ENCODE assay signal across 16 cellular contexts in genomic region chrX:794311-794710, GRCh38.
DNase-seq lines count a peak whose midpoint lies in the region; ATAC-seq and TF ChIP-seq lines count a peak whose summit lies in the region.
"Had no signal": no experiment of that assay in that cellular context is flagged by ENCODE, and none has a peak within 500 bp of the region (broad histone marks: within the 10 kb centered on the region; RNA-seq: fewer than 3 reads in every experiment).

No MANE protein-coding gene starts in this region.

- H3K36me3 Mint-ChIP-seq in activated CD4-positive, alpha-beta T cell treated with anti-CD3 and anti-CD28 coated beads, Interleukin-2, amount 10 ng/mL, durations not matched to agents 24 days and 14 days (ENCODE audit: low read depth): no peaks in the 10 kb centered on the region
- H3K36me3 Mint-ChIP-seq in osteocyte (ENCODE audit: unreplicated experiment): no peaks in the 10 kb centered on the region

- H3K27me3 ChIP-seq in vagina: no peaks in the 10 kb centered on the region

- intact Hi-C loops in activated CD4-positive, alpha-beta T cell treated with anti-CD3 and anti-CD28 coated beads, Interleukin-2, amount 10 ng/mL, durations not matched to agents 24 days and 14 days (cut with micrococcal nuclease): no loop called here
- intact Hi-C loops in vagina (cut with DNase I): no loop called here

- H3K4me1 ChIP-seq in vagina: no peaks in the 10 kb centered on the region
- H3K4me1 ChIP-seq: A549, Caco-2, HAP-1 had no signal

- H3K9me3 Mint-ChIP-seq in activated CD4-positive, alpha-beta T cell treated with anti-CD3 and anti-CD28 coated beads, Interleukin-2, amount 10 ng/mL, durations not matched to agents 24 days and 14 days: no peaks in the 10 kb centered on the region
- H3K9me3 Mint-ChIP-seq in osteocyte (ENCODE audit: unreplicated experiment): no peaks in the 10 kb centered on the region
- H3K9me3 Mint-ChIP-seq: CD4-positive, alpha-beta T cell had no signal

- TF ChIP-seq CTCF in osteocyte (IDR thresholded peaks at IDR 0.05): no peak
- no peak for TF ChIP-seq CTCF in vagina (IDR thresholded peaks at IDR 0.05)

- no peaks in the 10 kb centered on the region for H3K4me1 Mint-ChIP-seq in activated CD4-positive, alpha-beta T cell treated with anti-CD3 and anti-CD28 coated beads, Interleukin-2, amount 10 ng/mL, durations not matched to agents 24 days and 14 days
- no peaks in the 10 kb centered on the region for H3K4me1 Mint-ChIP-seq in osteocyte (ENCODE audit: unreplicated experiment)

- peak; percentile 40 for DNase-seq in activated CD4-positive, alpha-beta T cell treated with anti-CD3 and anti-CD28 coated beads, Interleukin-2, amount 10 ng/mL, durations not matched to agents 24 days and 14 days
- DNase-seq in activated CD4-positive, alpha-beta T cell treated with anti-CD3 and anti-CD28 coated beads for 1 hour: no peak
- DNase-seq in left lobe of liver (ENCODE audit: low spot score) (peak; percentile 15), osteocyte (ENCODE audit: extremely low spot score, unreplicated experiment) (peak; percentile 79), vagina (ENCODE audit: extremely low spot score in 2 of 2) (peak; percentile 60 to 64), iPS-NIHi7 (ENCODE audit: extremely low spot score) (no peak), erythroblast (lab: John Stamatoyannopoulos, UW) (no peak)
- DNase-seq: AML-193; Caco-2; CD4-positive, alpha-beta T cell had no signal

- H3K27ac ChIP-seq in vagina: no peak overlapping the region
- H3K27ac ChIP-seq: 22Rv1, A549, C4-2B, HL-60 had no signal

- H3K4me3 Mint-ChIP-seq in activated CD4-positive, alpha-beta T cell treated with anti-CD3 and anti-CD28 coated beads, Interleukin-2, amount 10 ng/mL, durations not matched to agents 24 days and 14 days: no peak overlapping the region
- no peak overlapping the region for H3K4me3 Mint-ChIP-seq in osteocyte (ENCODE audit: unreplicated experiment)
- H3K4me3 Mint-ChIP-seq: CD4-positive, alpha-beta T cell had no signal

- TF ChIP-seq POLR2A in vagina (IDR thresholded peaks at IDR 0.05): no peak
- TF ChIP-seq POLR2A in erythroblast (IDR thresholded peaks at IDR 0.05; ENCODE audit: low read length): no peak

- peaks cover 15% of the 10 kb centered on the region for H3K27me3 Mint-ChIP-seq in activated CD4-positive, alpha-beta T cell treated with anti-CD3 and anti-CD28 coated beads, Interleukin-2, amount 10 ng/mL, durations not matched to agents 24 days and 14 days
- H3K27me3 Mint-ChIP-seq in osteocyte (ENCODE audit: unreplicated experiment): peaks cover 13% of the 10 kb centered on the region

- H3K4me3 ChIP-seq in vagina: no peak overlapping the region
- H3K4me3 ChIP-seq: A549, HAP-1 had no signal

- H3K36me3 ChIP-seq in vagina: no peaks in the 10 kb centered on the region
- H3K36me3 ChIP-seq: HAP-1 had no signal

- ATAC-seq in left lobe of liver (no peak), HG02759 (IDR thresholded peaks at IDR 0.05; ENCODE audit: unreplicated experiment) (no peak)
- ATAC-seq: A549 had no signal

- H3K27ac Mint-ChIP-seq in activated CD4-positive, alpha-beta T cell treated with anti-CD3 and anti-CD28 coated beads, Interleukin-2, amount 10 ng/mL, durations not matched to agents 24 days and 14 days: no peak overlapping the region
- H3K27ac Mint-ChIP-seq in osteocyte (ENCODE audit: unreplicated experiment): no peak overlapping the region
- H3K27ac Mint-ChIP-seq: CD4-positive, alpha-beta T cell had no signal

- no peaks in the 10 kb centered on the region for H3K9me3 ChIP-seq in vagina
- H3K9me3 ChIP-seq: A549, Caco-2, HAP-1 had no signal

Comparison
In these comparisons a context has a peak if more than half of its experiments do, and no peak if none do; other contexts are left out.
1. DNase-seq: peak in activated CD4-positive, alpha-beta T cell treated with anti-CD3 and anti-CD28 coated beads, Interleukin-2, amount 10 ng/mL, durations not matched to agents 24 days and 14 days (single experiment), left lobe of liver (single experiment), osteocyte (single experiment) and vagina (2 of 2); none in activated CD4-positive, alpha-beta T cell treated with anti-CD3 and anti-CD28 coated beads for 1 hour (single experiment), iPS-NIHi7 (single experiment) and erythroblast (0 of 2).